19 cellular contexts compared by ENCODE assay signal in the genomic region with DNA sequence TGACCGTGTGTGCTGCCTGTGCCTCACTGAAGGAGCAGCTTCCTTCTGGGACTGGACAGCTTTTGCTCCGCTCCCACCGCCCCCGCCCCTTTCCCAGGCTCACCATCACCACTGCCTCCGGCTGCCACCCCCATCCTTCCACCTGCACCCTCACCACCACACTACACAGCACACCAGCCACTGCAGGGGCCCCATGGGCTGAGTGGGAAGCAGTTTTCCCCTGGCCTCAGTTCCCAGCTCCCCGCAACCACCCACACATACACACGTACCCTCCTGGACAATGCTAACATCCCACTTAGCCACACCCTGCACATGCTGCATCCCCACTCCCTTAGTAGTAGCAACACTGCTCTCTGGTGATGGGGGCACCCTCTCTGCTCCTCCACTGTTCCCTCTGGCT. TPM values are rescaled to one million over a fixed set of nuclear protein-coding genes. Genes with fewer than 3 reads are reported as not detected.
A peak's percentile ranks its signal among the peaks of the same experiment; 100 is the strongest.
DNase-seq lines count a peak whose midpoint lies in the region; ATAC-seq, FAIRE-seq and TF ChIP-seq lines count a peak whose summit lies in the region.
"Had no signal": no experiment of that assay in that cellular context is flagged by ENCODE, and none has a peak within 500 bp of the region (broad histone marks: within the 10 kb centered on the region; RNA-seq: fewer than 3 reads in every experiment).

No MANE protein-coding gene starts in this region.

- BruUV-seq in HepG2 (replicated peaks; lab: Mats Ljungman, UMichigan) = no TSS peak

- TF ChIP-seq EP300 in HepG2 (IDR thresholded peaks at IDR 0.05; ENCODE audit: low read depth in 2 of 2, low read length in 2 of 2) (no peak), HepG2 (CRISPR knock-in tag; IDR thresholded peaks at IDR 0.05; ENCODE audit: borderline replicate concordance) (no peak)

- H3K4me3 ChIP-seq in heart left ventricle = no peak overlapping the region
- H3K4me3 ChIP-seq in left ventricle myocardium inferior = no peak overlapping the region
- no peak overlapping the region for H3K4me3 ChIP-seq in RWPE2 (ENCODE audit: severe bottlenecking)
- H3K4me3 ChIP-seq in HepG2 (replicated peaks in 1 of 3; ENCODE audit: insufficient read depth in 1 of 3, low read depth in 2 of 3, low read length in 3 of 3) = no peak overlapping the region
- no peak overlapping the region for H3K4me3 ChIP-seq in upper lobe of right lung
- H3K4me3 ChIP-seq in effector memory CD4-positive, alpha-beta T cell (ENCODE audit: insufficient read depth, low read depth, low read length, poor library complexity, severe bottlenecking) = no peak overlapping the region
- H3K4me3 ChIP-seq: body of pancreas, coronary artery, prostate gland had no signal

- H3K36me3 ChIP-seq in heart left ventricle = peaks cover 4 to 97% (median 86%) of the 10 kb centered on the region in 9 donors
- H3K36me3 ChIP-seq in left ventricle myocardium inferior = peaks cover 84% of the 10 kb centered on the region
- H3K36me3 ChIP-seq in RWPE2 (ENCODE audit: low read depth) = peaks cover 70% of the 10 kb centered on the region
- H3K36me3 ChIP-seq in HepG2 (replicated peaks in 1 of 2; ENCODE audit: control insufficient read depth in 1 of 2, insufficient read depth in 2 of 2, low read length in 2 of 2) = peaks cover 8 to 63% of the 10 kb centered on the region in 2 experiments
- H3K36me3 ChIP-seq in upper lobe of right lung = peaks cover 76% of the 10 kb centered on the region
- peaks cover 48% of the 10 kb centered on the region for H3K36me3 ChIP-seq in effector memory CD4-positive, alpha-beta T cell (ENCODE audit: control insufficient read depth, insufficient read depth, low read length)

- ATAC-seq in heart left ventricle = peak in 3 of 4 donors; percentile 16 to 64 (median 24)
- ATAC-seq in RWPE2 (ENCODE audit: low read depth) = peak; percentile 25; the same call in 1 of the 3 replicates
- peak; percentile 39 for ATAC-seq in HepG2
- peak; percentile 40 for ATAC-seq in upper lobe of right lung
- ATAC-seq: activated CD4-positive, CD25-positive, alpha-beta regulatory T cell treated with anti-CD3 and anti-CD28 coated beads, Interleukin-2, amount 50 U/mL, for 24 hours; body of pancreas; foreskin keratinocyte had no signal

- FAIRE-seq in HepG2 (lab: Jason Lieb, UNC) = no peak
- FAIRE-seq: GM12892 had no signal

- H3K79me2 ChIP-seq in HepG2 (ENCODE audit: insufficient read depth, low read length) = peaks cover 30% of the 10 kb centered on the region

- WGBS in heart left ventricle, 4 donors = 84 to 94% (median 93%) methylated on average over 6 to 7 of the region's 7 CpGs
- 94% methylated on average over 7 of the region's 7 CpGs for WGBS in HepG2 (ENCODE audit: low lambda C conversion rate)

- no peak overlapping the region for H2AFZ ChIP-seq in HepG2 (ENCODE audit: low read length)

- in situ Hi-C loops in HepG2 (cut with HindIII; ENCODE audit: extremely low pct_ligation_motif_present, low pct_unique_long_range_greater_than_20kb) = no loop called here

- no peak for DNase-seq in heart left ventricle
- no peak for DNase-seq in left ventricle myocardium inferior
- no peak for DNase-seq in RWPE2 (ENCODE audit: low spot score)
- no peak for DNase-seq in HepG2 (ENCODE audit: low spot score)
- DNase-seq in upper lobe of right lung = no peak
- DNase-seq in effector memory CD4-positive, alpha-beta T cell = no peak
- DNase-seq in 8988T = no peak
- DNase-seq: AML-193, body of pancreas, foreskin keratinocyte, GF-D8, mesenchymal stem cell, NCI-H1105 treated with DMSO at 0.1 percent for 48 hours, NCI-H526, trophoblast cell had no signal

- no peak for TF ChIP-seq RAD21 in HepG2 (CRISPR knock-in tag; IDR thresholded peaks at IDR 0.05)

- TF ChIP-seq CTCF in heart left ventricle (IDR thresholded peaks at IDR 0.05) = no peak
- no peak for TF ChIP-seq CTCF in left ventricle myocardium inferior (IDR thresholded peaks at IDR 0.05; ENCODE audit: borderline replicate concordance)
- no peak for TF ChIP-seq CTCF in RWPE2 (IDR thresholded peaks at IDR 0.05; ENCODE audit: poor library complexity, severe bottlenecking)
- no peak for TF ChIP-seq CTCF in HepG2 (CRISPR knock-in tag; IDR thresholded peaks at IDR 0.05)
- no peak for TF ChIP-seq CTCF in upper lobe of right lung (IDR thresholded peaks at IDR 0.05)

- H4K20me1 ChIP-seq in HepG2 (ENCODE audit: insufficient read depth, low read length) = no peaks in the 10 kb centered on the region

- intact Hi-C loops in heart left ventricle (cut with DNase I) = loop anchor here in 1 of 10 donors (5.0 kb wide), 1 partner anchor 43 kb away; no protein-coding TSS in a partner anchor
- intact Hi-C loops in left ventricle myocardium inferior (cut with micrococcal nuclease) = no loop called here
- intact Hi-C loops in HepG2 (cut with micrococcal nuclease; ENCODE audit: unreplicated experiment) = no loop called here
- intact Hi-C loops in upper lobe of right lung (cut with DNase I) = no loop called here

- no peaks in the 10 kb centered on the region for H3K9me3 ChIP-seq in heart left ventricle
- no peaks in the 10 kb centered on the region for H3K9me3 ChIP-seq in left ventricle myocardium inferior (replicated peaks)
- no peaks in the 10 kb centered on the region for H3K9me3 ChIP-seq in RWPE2 (ENCODE audit: severe bottlenecking)
- H3K9me3 ChIP-seq in HepG2 (ENCODE audit: low read length) = no peaks in the 10 kb centered on the region
- no peaks in the 10 kb centered on the region for H3K9me3 ChIP-seq in upper lobe of right lung
- H3K9me3 ChIP-seq in effector memory CD4-positive, alpha-beta T cell (ENCODE audit: control insufficient read depth, low read length) = no peaks in the 10 kb centered on the region
- H3K9me3 ChIP-seq: body of pancreas, prostate gland had no signal

- H3K4me2 ChIP-seq in HepG2 (ENCODE audit: low read depth, low read length) = no peak overlapping the region

- CTCF ChIA-PET in HepG2 (lab: Yijun Ruan, JAX; ENCODE audit: low intra/inter-chr PET ratio, low total read pairs) = no interaction called here

- H3K4me1 ChIP-seq in heart left ventricle = peaks cover 0 to 3% (median 0%) of the 10 kb centered on the region in 12 donors
- no peaks in the 10 kb centered on the region for H3K4me1 ChIP-seq in left ventricle myocardium inferior
- H3K4me1 ChIP-seq in RWPE2 (ENCODE audit: insufficient read depth, poor library complexity, severe bottlenecking) = no peaks in the 10 kb centered on the region
- peaks cover 20% of the 10 kb centered on the region for H3K4me1 ChIP-seq in HepG2 (ENCODE audit: insufficient read depth, low read length)
- H3K4me1 ChIP-seq in upper lobe of right lung = no peaks in the 10 kb centered on the region
- H3K4me1 ChIP-seq in effector memory CD4-positive, alpha-beta T cell (ENCODE audit: control insufficient read depth, insufficient read depth, low read length, poor library complexity, severe bottlenecking) = no peaks in the 10 kb centered on the region
- H3K4me1 ChIP-seq: body of pancreas, foreskin keratinocyte, prostate gland had no signal

- no peak for TF ChIP-seq POLR2A in heart left ventricle (IDR thresholded peaks at IDR 0.05)
- peak; percentile 35 to 36; a peak in 2 of 4 replicates for TF ChIP-seq POLR2A in HepG2 (IDR thresholded peaks at IDR 0.05; ENCODE audit: insufficient read depth in 1 of 2, low read depth in 2 of 2, low read length in 2 of 2)

- H3K9ac ChIP-seq in HepG2 (ENCODE audit: insufficient read depth, low read depth, low read length) = no peak overlapping the region

- POLR2A ChIA-PET in HepG2 (lab: Yijun Ruan, JAX) = no interaction called here

- H3K27ac ChIP-seq in heart left ventricle (no peak overlapping the region), left ventricle myocardium inferior (replicated peaks) (no peak overlapping the region), RWPE2 (ENCODE audit: poor library complexity, severe bottlenecking) (no peak overlapping the region), HepG2 (ENCODE audit: extremely low read length, insufficient read depth, low read length) (no peak overlapping the region), upper lobe of right lung (no peak overlapping the region)
- no peak overlapping the region for H3K27ac ChIP-seq in effector memory CD4-positive, alpha-beta T cell (ENCODE audit: insufficient read depth, low read length, poor library complexity, severe bottlenecking)
- H3K27ac ChIP-seq: body of pancreas, foreskin keratinocyte, prostate gland had no signal

- H3K27me3 ChIP-seq in heart left ventricle (no peaks in the 10 kb centered on the region), left ventricle myocardium inferior (ENCODE audit: low read depth) (no peaks in the 10 kb centered on the region), RWPE2 (ENCODE audit: insufficient read depth, poor library complexity, severe bottlenecking) (no peaks in the 10 kb centered on the region), HepG2 (ENCODE audit: control insufficient read depth in 1 of 2, insufficient read depth in 2 of 2, low read length in 2 of 2) (no peaks in the 10 kb centered on the region), upper lobe of right lung (no peaks in the 10 kb centered on the region)
- no peaks in the 10 kb centered on the region for H3K27me3 ChIP-seq in effector memory CD4-positive, alpha-beta T cell (replicated peaks; ENCODE audit: control insufficient read depth, insufficient read depth, low read length, poor library complexity, severe bottlenecking)
- H3K27me3 ChIP-seq: body of pancreas, foreskin keratinocyte had no signal

RNA-seq across cellular contexts. Expression of gene COX18, which starts 29.6 kb away (rescaled TPM):
- total RNA-seq in heart left ventricle (10 to 100 TPM; 14.0 to 32.2 (median 17.9) TPM), left ventricle myocardium inferior (17.0 TPM), HepG2 (2016; rRNA removed; fragmentation: Illumina TruSeq; extraction: Trizol) (21.3 and 25.3 TPM in 2 replicates), upper lobe of right lung (13.2 TPM)
- polyA plus RNA-seq in heart left ventricle (10 to 100 TPM; 11.0 to 11.3 TPM), HepG2 (2011; rRNA removed) (8.7 and 9.5 TPM in 2 replicates)
- total RNA-seq in HepG2 (2016; cell fraction: cytosol; rRNA removed; fragmentation: Illumina TruSeq; extraction: Trizol; ENCODE audit: low read depth) = 2.5 and 3.1 TPM in 2 replicates
- total RNA-seq in HepG2 (2016; cell fraction: insoluble cytoplasmic fraction; rRNA removed; fragmentation: Illumina TruSeq; extraction: Trizol) = 20.2 and 26.8 TPM in 2 replicates
- 12.7 and 12.9 TPM in 2 replicates for total RNA-seq in HepG2 (2016; cell fraction: membrane; rRNA removed; fragmentation: Illumina TruSeq; extraction: Trizol)
- total RNA-seq in HepG2 (2016; cell fraction: nucleus; rRNA removed; fragmentation: Illumina TruSeq; extraction: Trizol) = 12.2 and 16.7 TPM in 2 replicates
- 8.8 and 11.9 TPM in 2 replicates for polyA plus RNA-seq in HepG2 (2011; cell fraction: cytosol; rRNA removed)
- 5.7 and 8.2 TPM in 2 replicates for polyA plus RNA-seq in HepG2 (2011; cell fraction: nucleus; rRNA removed)
- 7.1 and 8.2 TPM in 2 replicates for polyA plus RNA-seq in HepG2 (2012)
- polyA plus RNA-seq in HepG2 (2016; cell fraction: cytosol; fragmentation: Illumina TruSeq; extraction: Trizol; ENCODE audit: low read depth) = 2.7 TPM in 2 replicates
- 17.2 and 20.1 TPM in 2 replicates for polyA plus RNA-seq in HepG2 (2016; cell fraction: insoluble cytoplasmic fraction; fragmentation: Illumina TruSeq; extraction: Trizol; ENCODE audit: low read depth)
- 6.7 and 7.6 TPM in 2 replicates for polyA plus RNA-seq in HepG2 (2016; cell fraction: membrane; fragmentation: Illumina TruSeq; extraction: Trizol; ENCODE audit: low read depth)
- 18.8 and 21.2 TPM in 2 replicates for polyA plus RNA-seq in HepG2 (2016; cell fraction: nucleus; fragmentation: Illumina TruSeq; extraction: Trizol; ENCODE audit: insufficient read depth, low read depth)
- polyA minus RNA-seq in HepG2 (2011; rRNA and poly(A)+ RNA removed; ENCODE audit: low replicate concordance) = 16.2 and 35.9 TPM in 2 replicates
- 13.8 and 16.8 TPM in 2 replicates for polyA minus RNA-seq in HepG2 (2011; cell fraction: cytosol; rRNA and poly(A)+ RNA removed)
- 5.5 and 7.3 TPM in 2 replicates for polyA minus RNA-seq in HepG2 (2011; cell fraction: nucleus; rRNA and poly(A)+ RNA removed)

Comparison
In these comparisons a context has a peak if more than half of its experiments do, and no peak if none do; other contexts are left out.
1. POLR2A ChIP-seq: peak in HepG2 (2 of 2); none in heart left ventricle (0 of 2).
2. Peak in every context shown above with its lines, with median percentiles within 50 percentile points of each other: ATAC-seq.